Comparison of ENCODE assay signal across 29 cellular contexts in genomic region chr2:132937629-132938028, GRCh38.
DNase-seq lines count a peak whose midpoint lies in the region; ATAC-seq and TF ChIP-seq lines count a peak whose summit lies in the region.
"Had no signal": no experiment of that assay in that cellular context is flagged by ENCODE, and none has a peak within 500 bp of the region (broad histone marks: within the 10 kb centered on the region; RNA-seq: fewer than 3 reads in every experiment).

No MANE protein-coding gene starts in this region.

- no peaks in the 10 kb centered on the region for H3K4me1 Mint-ChIP-seq in activated T-cell treated with anti-CD3 and anti-CD28 coated beads, Interleukin-2, amount 50 U/mL, for 24 hours (ENCODE audit: low read depth)
- H3K4me1 Mint-ChIP-seq: CD14-positive monocyte, T-helper 17 cell had no signal

- H3K27ac Mint-ChIP-seq in activated T-cell treated with anti-CD3 and anti-CD28 coated beads, Interleukin-2, amount 50 U/mL, for 24 hours: no peak overlapping the region
- H3K27ac Mint-ChIP-seq: activated T-cell treated with anti-CD3 and anti-CD28 coated beads, Interleukin-2, amount 50 U/mL, for 72 hours; CD14-positive monocyte; HFFc6; natural killer cell treated with Interleukin-12 subunit alpha and Interleukin-12 subunit beta and Interleukin-15 and Interleukin-18, amount 100 ng/mL, for 72 hours; stimulated activated naive B cell treated with anti-CD40 and anti-IgM and Interleukin-4, amounts not matched to agents 10 μg/mL and 1 μg/mL and 100 μg/mL, for 72 hours; T-helper 17 cell had no signal

- no peaks in the 10 kb centered on the region for H3K36me3 Mint-ChIP-seq in activated T-cell treated with anti-CD3 and anti-CD28 coated beads, Interleukin-2, amount 50 U/mL, for 24 hours (ENCODE audit: low read depth)
- H3K36me3 Mint-ChIP-seq: CD14-positive monocyte; natural killer cell treated with Interleukin-12 subunit alpha and Interleukin-12 subunit beta and Interleukin-15 and Interleukin-18, amount 100 ng/mL, for 72 hours; stimulated activated naive B cell treated with anti-CD40 and anti-IgM and Interleukin-4, amounts not matched to agents 10 μg/mL and 1 μg/mL and 100 μg/mL, for 72 hours had no signal

- DNase-seq in AG10803 (ENCODE audit: low read depth): peak; percentile 50
- DNase-seq in H4 (ENCODE audit: low spot score): peak; percentile 44
- DNase-seq in astrocyte of the hippocampus (ENCODE audit: low read depth, low spot score): peak; percentile 58
- DNase-seq in fibroblast of the aortic adventitia (ENCODE audit: low read depth): peak; percentile 66
- DNase-seq in activated T-cell treated with anti-CD3 and anti-CD28 coated beads, Interleukin-2, amount 50 U/mL, for 24 hours: no peak
- no peak for DNase-seq in NCI-H526 (lab: John Stamatoyannopoulos, UW)
- DNase-seq in pons (ENCODE audit: low spot score): no peak
- DNase-seq: ACHN; activated CD4-positive, alpha-beta T cell treated with anti-CD3 and anti-CD28 coated beads, Interleukin-2, amount 50 U/mL, for 48 hours; activated T-cell treated with anti-CD3 and anti-CD28 coated beads, Interleukin-2, amount 50 U/mL, for 72 hours; body of pancreas; DND-41; dorsolateral prefrontal cortex; HFFc6; KG1; mammary epithelial cell; NCI-H1436; NCI-H2081; NCI-H69; occipital lobe; PC-9; stimulated activated CD4-positive, alpha-beta T cell treated with anti-CD3 and anti-CD28 coated beads, Interleukin-15, amount 100 ng/mL, for 24 hours; stimulated activated naive B cell treated with anti-CD40 and anti-IgM and Interleukin-4, amounts not matched to agents 10 μg/mL and 1 μg/mL and 100 μg/mL, for 72 hours; substantia nigra; T-helper 17 cell; trophoblast cell had no signal

- H3K9me3 Mint-ChIP-seq in activated T-cell treated with anti-CD3 and anti-CD28 coated beads, Interleukin-2, amount 50 U/mL, for 24 hours: peaks cover under 1% of the 10 kb centered on the region
- H3K9me3 Mint-ChIP-seq: activated T-cell treated with anti-CD3 and anti-CD28 coated beads, Interleukin-2, amount 50 U/mL, for 72 hours had no signal

- ATAC-seq in HG02798 (IDR thresholded peaks at IDR 0.05; ENCODE audit: poor library complexity, unreplicated experiment): no peak
- ATAC-seq: activated T-cell treated with anti-CD3 and anti-CD28 coated beads, Interleukin-2, amount 50 U/mL, for 72 hours; body of pancreas; natural killer cell treated with Interleukin-12 subunit alpha and Interleukin-12 subunit beta and Interleukin-15 and Interleukin-18, amount 100 ng/mL, for 72 hours; T-helper 17 cell had no signal

- H3K4me3 ChIP-seq in AG10803 (ENCODE audit: low read length) (no peak overlapping the region), fibroblast of the aortic adventitia (ENCODE audit: low read depth, low read length) (no peak overlapping the region)
- H3K4me3 ChIP-seq: body of pancreas, dorsolateral prefrontal cortex, PC-9 had no signal

- TF ChIP-seq CTCF in AG10803 (conservative IDR thresholded peaks at IDR 0.05; ENCODE audit: low read length) (no peak), fibroblast of the aortic adventitia (IDR thresholded peaks at IDR 0.05; ENCODE audit: insufficient read depth, low read length) (no peak)

- no peaks in the 10 kb centered on the region for H3K27me3 Mint-ChIP-seq in activated T-cell treated with anti-CD3 and anti-CD28 coated beads, Interleukin-2, amount 50 U/mL, for 24 hours
- H3K27me3 Mint-ChIP-seq: natural killer cell treated with Interleukin-12 subunit alpha and Interleukin-12 subunit beta and Interleukin-15 and Interleukin-18, amount 100 ng/mL, for 72 hours; stimulated activated naive B cell treated with anti-CD40 and anti-IgM and Interleukin-4, amounts not matched to agents 10 μg/mL and 1 μg/mL and 100 μg/mL, for 72 hours; T-helper 17 cell had no signal

- no peak overlapping the region for H3K4me3 Mint-ChIP-seq in activated T-cell treated with anti-CD3 and anti-CD28 coated beads, Interleukin-2, amount 50 U/mL, for 24 hours
- H3K4me3 Mint-ChIP-seq: activated T-cell treated with anti-CD3 and anti-CD28 coated beads, Interleukin-2, amount 50 U/mL, for 72 hours; CD14-positive monocyte; HFFc6; natural killer cell treated with Interleukin-12 subunit alpha and Interleukin-12 subunit beta and Interleukin-15 and Interleukin-18, amount 100 ng/mL, for 72 hours; stimulated activated naive B cell treated with anti-CD40 and anti-IgM and Interleukin-4, amounts not matched to agents 10 μg/mL and 1 μg/mL and 100 μg/mL, for 72 hours; T-helper 17 cell had no signal

Comparison
In these comparisons a context has a peak if more than half of its experiments do, and no peak if none do; other contexts are left out.
1. DNase-seq: peak in AG10803 (single experiment), H4 (single experiment), astrocyte of the hippocampus (single experiment) and fibroblast of the aortic adventitia (single experiment); none in activated T-cell treated with anti-CD3 and anti-CD28 coated beads, Interleukin-2, amount 50 U/mL, for 24 hours (single experiment), NCI-H526 (0 of 2) and pons (single experiment).